10 cellular contexts compared by ENCODE assay signal in genomic region chr15:59996498-59997041, GRCh38. TPM values are rescaled to one million over a fixed set of nuclear protein-coding genes. Genes with fewer than 3 reads are reported as not detected.
DNase-seq lines count a peak whose midpoint lies in the region; ATAC-seq and TF ChIP-seq lines count a peak whose summit lies in the region.
"Had no signal": no experiment of that assay in that cellular context is flagged by ENCODE, and none has a peak within 500 bp of the region (broad histone marks: within the 10 kb centered on the region; RNA-seq: fewer than 3 reads in every experiment).

No MANE protein-coding gene starts in this region.

- peaks cover 62 to 88% of the 10 kb centered on the region in 2 donors for H3K27me3 Mint-ChIP-seq in natural killer cell treated with Interleukin-12 subunit alpha and Interleukin-12 subunit beta and Interleukin-15 and Interleukin-18, amount 100 ng/mL, for 72 hours
- peaks cover 87 to 98% of the 10 kb centered on the region in 2 donors for H3K27me3 Mint-ChIP-seq in natural killer cell (ENCODE audit: low read depth in 2 of 2)
- peaks cover 89% of the 10 kb centered on the region for H3K27me3 Mint-ChIP-seq in activated CD8-positive, alpha-beta T cell treated with anti-CD3 and anti-CD28 coated beads for 36 hours
- peaks cover 94% of the 10 kb centered on the region for H3K27me3 Mint-ChIP-seq in osteocyte (ENCODE audit: unreplicated experiment)

- CTCF ChIA-PET in activated CD8-positive, alpha-beta T cell treated with anti-CD3 and anti-CD28 coated beads for 36 hours (lab: Charles Lee), result interaction anchor here (1.3 to 3.7 kb wide), 5 partner anchors 12 to 330 kb away, joined by 3 to 21 read pairs (median 3); no protein-coding TSS in a partner anchor

- peak overlapping the region; percentile 42 for H3K4me3 Mint-ChIP-seq in natural killer cell treated with Interleukin-12 subunit alpha and Interleukin-12 subunit beta and Interleukin-15 and Interleukin-18, amount 100 ng/mL, for 72 hours
- no peak overlapping the region for H3K4me3 Mint-ChIP-seq in natural killer cell
- peak overlapping the region; percentile 77 for H3K4me3 Mint-ChIP-seq in activated CD8-positive, alpha-beta T cell treated with anti-CD3 and anti-CD28 coated beads for 36 hours
- no peak overlapping the region for H3K4me3 Mint-ChIP-seq in osteocyte (ENCODE audit: unreplicated experiment)

- TF ChIP-seq CTCF in natural killer cell (IDR thresholded peaks at IDR 0.05) (no peak), osteocyte (IDR thresholded peaks at IDR 0.05) (no peak)
- no peak for TF ChIP-seq CTCF in activated CD8-positive, alpha-beta T cell treated with anti-CD3 and anti-CD28 coated beads for 36 hours (IDR thresholded peaks at IDR 0.05)

- ATAC-seq in natural killer cell treated with Interleukin-12 subunit alpha and Interleukin-12 subunit beta and Interleukin-15 and Interleukin-18, amount 100 ng/mL, for 72 hours, result no peak
- no peak for ATAC-seq in natural killer cell
- no peak for ATAC-seq in activated CD8-positive, alpha-beta T cell treated with anti-CD3 and anti-CD28 coated beads for 36 hours
- peak; percentile 36 for ATAC-seq in left lobe of liver
- ATAC-seq in GM19023 (IDR thresholded peaks at IDR 0.05; ENCODE audit: unreplicated experiment), result no peak

- no peak for DNase-seq in natural killer cell treated with Interleukin-12 subunit alpha and Interleukin-12 subunit beta and Interleukin-15 and Interleukin-18, amount 100 ng/mL, for 72 hours (ENCODE audit: low spot score)
- no peak for DNase-seq in natural killer cell
- DNase-seq in activated CD8-positive, alpha-beta T cell treated with anti-CD3 and anti-CD28 coated beads for 36 hours, result peak; percentile 45
- no peak for DNase-seq in left lobe of liver (ENCODE audit: low spot score)
- no peak for DNase-seq in T-helper 9 cell
- no peak for DNase-seq in osteocyte (ENCODE audit: extremely low spot score, unreplicated experiment)
- no peak for DNase-seq in central memory CD4-positive, alpha-beta T cell

- H3K27ac Mint-ChIP-seq in natural killer cell treated with Interleukin-12 subunit alpha and Interleukin-12 subunit beta and Interleukin-15 and Interleukin-18, amount 100 ng/mL, for 72 hours, result no peak overlapping the region
- H3K27ac Mint-ChIP-seq in natural killer cell (no peak overlapping the region), osteocyte (ENCODE audit: unreplicated experiment) (no peak overlapping the region)
- H3K27ac Mint-ChIP-seq in activated CD8-positive, alpha-beta T cell treated with anti-CD3 and anti-CD28 coated beads for 36 hours, result no peak overlapping the region

- intact Hi-C loops in natural killer cell (cut with micrococcal nuclease), result no loop called here
- intact Hi-C loops in activated CD8-positive, alpha-beta T cell treated with anti-CD3 and anti-CD28 coated beads for 36 hours (cut with micrococcal nuclease), result no loop called here

- no peaks in the 10 kb centered on the region for H3K9me3 Mint-ChIP-seq in natural killer cell treated with Interleukin-12 subunit alpha and Interleukin-12 subunit beta and Interleukin-15 and Interleukin-18, amount 100 ng/mL, for 72 hours
- H3K9me3 Mint-ChIP-seq in natural killer cell (no peaks in the 10 kb centered on the region), osteocyte (ENCODE audit: unreplicated experiment) (no peaks in the 10 kb centered on the region)
- H3K9me3 Mint-ChIP-seq in activated CD8-positive, alpha-beta T cell treated with anti-CD3 and anti-CD28 coated beads for 36 hours, result peaks cover under 1% of the 10 kb centered on the region

- H3K4me1 Mint-ChIP-seq in natural killer cell treated with Interleukin-12 subunit alpha and Interleukin-12 subunit beta and Interleukin-15 and Interleukin-18, amount 100 ng/mL, for 72 hours (ENCODE audit: low read depth in 2 of 2), result peaks cover 5 to 32% of the 10 kb centered on the region in 2 donors
- peaks cover 19 to 22% of the 10 kb centered on the region in 2 donors for H3K4me1 Mint-ChIP-seq in natural killer cell
- peaks cover 41% of the 10 kb centered on the region for H3K4me1 Mint-ChIP-seq in activated CD8-positive, alpha-beta T cell treated with anti-CD3 and anti-CD28 coated beads for 36 hours (ENCODE audit: low read depth)
- peaks cover 4% of the 10 kb centered on the region for H3K4me1 Mint-ChIP-seq in osteocyte (ENCODE audit: unreplicated experiment)

- POLR2A ChIA-PET in activated CD8-positive, alpha-beta T cell treated with anti-CD3 and anti-CD28 coated beads for 36 hours (lab: Charles Lee), result no interaction called here

- H3K36me3 Mint-ChIP-seq in natural killer cell treated with Interleukin-12 subunit alpha and Interleukin-12 subunit beta and Interleukin-15 and Interleukin-18, amount 100 ng/mL, for 72 hours, result peaks cover 5% of the 10 kb centered on the region
- no peaks in the 10 kb centered on the region for H3K36me3 Mint-ChIP-seq in natural killer cell
- no peaks in the 10 kb centered on the region for H3K36me3 Mint-ChIP-seq in activated CD8-positive, alpha-beta T cell treated with anti-CD3 and anti-CD28 coated beads for 36 hours (ENCODE audit: low read depth)
- H3K36me3 Mint-ChIP-seq in osteocyte (ENCODE audit: unreplicated experiment), result peaks cover 2% of the 10 kb centered on the region

RNA-seq across cellular contexts. Expression of gene FOXB1, which starts 7.5 kb away (rescaled TPM):
- under 1 TPM in 1 of 2 donors, not detected in 1; 0.10 TPM for total RNA-seq in natural killer cell treated with Interleukin-12 subunit alpha and Interleukin-12 subunit beta and Interleukin-15 and Interleukin-18, amount 100 ng/mL, for 72 hours
- total RNA-seq in natural killer cell, result not detected
- total RNA-seq in activated CD8-positive, alpha-beta T cell treated with anti-CD3 and anti-CD28 coated beads for 36 hours, result under 1 TPM; 0.13 to 0.36 TPM
- total RNA-seq in left lobe of liver, result not detected
- not detected in 2 replicates for total RNA-seq in osteocyte
- total RNA-seq: lower leg skin, subcutaneous adipose tissue had no signal

Comparison
In these comparisons a context has a peak if more than half of its experiments do, and no peak if none do; other contexts are left out.
1. H3K4me3 Mint-ChIP-seq: peak in natural killer cell treated with Interleukin-12 subunit alpha and Interleukin-12 subunit beta and Interleukin-15 and Interleukin-18, amount 100 ng/mL, for 72 hours (single experiment) and activated CD8-positive, alpha-beta T cell treated with anti-CD3 and anti-CD28 coated beads for 36 hours (single experiment); none in natural killer cell (single experiment) and osteocyte (single experiment).